ENCODE assay signal across 8 cellular contexts in genomic region chr6:25137497-25137896, GRCh38.
A peak's percentile ranks its signal among the peaks of the same experiment; 100 is the strongest.
DNase-seq lines count a peak whose midpoint lies in the region; ATAC-seq and TF ChIP-seq lines count a peak whose summit lies in the region.

No MANE protein-coding gene starts in this region.

- H3K27ac Mint-ChIP-seq in activated CD8-positive, alpha-beta memory T cell treated with anti-CD3 and anti-CD28 coated beads, Interleukin-2, amount 10 ng/mL, durations not matched to agents 7 days and 5 days = peak overlapping the region; percentile 99
- H3K27ac Mint-ChIP-seq in activated T-helper 2 cell treated with anti-CD3 and anti-CD28 coated beads, Interferon-gamma antibody, Interleukin-2, Interleukin-4, amounts not matched to agents 10 μg/mL and 5 μg/mL and 100 μg/mL, durations not matched to agents 14 hours and 24 hours and 36 hours = peak overlapping the region; percentile 100

- peak; percentile 10 for ATAC-seq in activated CD8-positive, alpha-beta memory T cell treated with anti-CD3 and anti-CD28 coated beads, Interleukin-2, amount 10 ng/mL, durations not matched to agents 7 days and 5 days
- no peak for ATAC-seq in GM21619 (IDR thresholded peaks at IDR 0.05; ENCODE audit: unreplicated experiment)

- H3K9me3 Mint-ChIP-seq in activated CD8-positive, alpha-beta memory T cell treated with anti-CD3 and anti-CD28 coated beads, Interleukin-2, amount 10 ng/mL, durations not matched to agents 7 days and 5 days (ENCODE audit: low read depth) = peaks cover 10% of the 10 kb centered on the region
- H3K9me3 Mint-ChIP-seq in activated T-helper 2 cell treated with anti-CD3 and anti-CD28 coated beads, Interferon-gamma antibody, Interleukin-2, Interleukin-4, amounts not matched to agents 10 μg/mL and 5 μg/mL and 100 μg/mL, durations not matched to agents 14 hours and 24 hours and 36 hours = peaks cover 14% of the 10 kb centered on the region

- peaks cover 0 to 64% (median 19%) of the 10 kb centered on the region in 4 donors for H3K4me1 ChIP-seq in tibial artery

- H3K4me1 Mint-ChIP-seq in activated CD8-positive, alpha-beta memory T cell treated with anti-CD3 and anti-CD28 coated beads, Interleukin-2, amount 10 ng/mL, durations not matched to agents 7 days and 5 days = peaks cover 46% of the 10 kb centered on the region
- peaks cover 36% of the 10 kb centered on the region for H3K4me1 Mint-ChIP-seq in activated T-helper 2 cell treated with anti-CD3 and anti-CD28 coated beads, Interferon-gamma antibody, Interleukin-2, Interleukin-4, amounts not matched to agents 10 μg/mL and 5 μg/mL and 100 μg/mL, durations not matched to agents 14 hours and 24 hours and 36 hours (ENCODE audit: low read depth)

- no peaks in the 10 kb centered on the region for H3K9me3 ChIP-seq in tibial artery

- TF ChIP-seq CTCF in tibial artery (IDR thresholded peaks at IDR 0.05) = no peak

- no peaks in the 10 kb centered on the region for H3K27me3 ChIP-seq in tibial artery

- peak overlapping the region; percentile 53 for H3K4me3 ChIP-seq in tibial artery

- DNase-seq in activated CD8-positive, alpha-beta memory T cell treated with anti-CD3 and anti-CD28 coated beads, Interleukin-2, amount 10 ng/mL, durations not matched to agents 7 days and 5 days = peak; percentile 45
- DNase-seq in activated CD8-positive, alpha-beta memory T cell treated with anti-CD3 and anti-CD28 coated beads for 24 hours = no peak
- no peak for DNase-seq in activated T-helper 2 cell treated with anti-CD3 and anti-CD28 coated beads, Interferon-gamma antibody, Interleukin-2, Interleukin-4, amounts not matched to agents 10 μg/mL and 5 μg/mL and 100 μg/mL, durations not matched to agents 14 hours and 24 hours and 36 hours (ENCODE audit: low spot score)
- DNase-seq in inferior parietal cortex (ENCODE audit: extremely low spot score) = peak; percentile 9
- no peak for DNase-seq in tibial artery
- no peak for DNase-seq in hepatic stellate cell (ENCODE audit: low spot score)
- DNase-seq in GDM1 (lab: John Stamatoyannopoulos, UW) = no peak

- no peaks in the 10 kb centered on the region for H3K27me3 Mint-ChIP-seq in activated CD8-positive, alpha-beta memory T cell treated with anti-CD3 and anti-CD28 coated beads, Interleukin-2, amount 10 ng/mL, durations not matched to agents 7 days and 5 days
- H3K27me3 Mint-ChIP-seq in activated T-helper 2 cell treated with anti-CD3 and anti-CD28 coated beads, Interferon-gamma antibody, Interleukin-2, Interleukin-4, amounts not matched to agents 10 μg/mL and 5 μg/mL and 100 μg/mL, durations not matched to agents 14 hours and 24 hours and 36 hours (ENCODE audit: low read depth) = no peaks in the 10 kb centered on the region

- intact Hi-C loops in activated T-helper 2 cell treated with anti-CD3 and anti-CD28 coated beads, Interferon-gamma antibody, Interleukin-2, Interleukin-4, amounts not matched to agents 10 μg/mL and 5 μg/mL and 100 μg/mL, durations not matched to agents 14 hours and 24 hours and 36 hours (cut with micrococcal nuclease) = loop anchor here (5.0 kb wide), 3 partner anchors 95 to 225 kb away; no protein-coding TSS in a partner anchor
- intact Hi-C loops in tibial artery (cut with DNase I; ENCODE audit: low total_unique reads) = loop anchor here (5.0 kb wide), 1 partner anchor 40 kb away; no protein-coding TSS in a partner anchor

- CTCF ChIA-PET in activated CD8-positive, alpha-beta memory T cell treated with anti-CD3 and anti-CD28 coated beads, Interleukin-2, amount 10 ng/mL, durations not matched to agents 7 days and 5 days (lab: Charles Lee) = interaction anchor here (1.3 to 2.6 kb wide), 5 partner anchors 9 to 120 kb away, joined by 3 to 11 read pairs (median 6); no protein-coding TSS in a partner anchor

- H3K36me3 ChIP-seq in tibial artery = no peaks in the 10 kb centered on the region

- peak overlapping the region; percentile 86 for H3K27ac ChIP-seq in tibial artery

- peak overlapping the region; percentile 89 for H3K4me3 Mint-ChIP-seq in activated CD8-positive, alpha-beta memory T cell treated with anti-CD3 and anti-CD28 coated beads, Interleukin-2, amount 10 ng/mL, durations not matched to agents 7 days and 5 days
- peak overlapping the region; percentile 92 for H3K4me3 Mint-ChIP-seq in activated T-helper 2 cell treated with anti-CD3 and anti-CD28 coated beads, Interferon-gamma antibody, Interleukin-2, Interleukin-4, amounts not matched to agents 10 μg/mL and 5 μg/mL and 100 μg/mL, durations not matched to agents 14 hours and 24 hours and 36 hours (ENCODE audit: low read depth)

- H3K36me3 Mint-ChIP-seq in activated CD8-positive, alpha-beta memory T cell treated with anti-CD3 and anti-CD28 coated beads, Interleukin-2, amount 10 ng/mL, durations not matched to agents 7 days and 5 days = peaks cover 62% of the 10 kb centered on the region
- H3K36me3 Mint-ChIP-seq in activated T-helper 2 cell treated with anti-CD3 and anti-CD28 coated beads, Interferon-gamma antibody, Interleukin-2, Interleukin-4, amounts not matched to agents 10 μg/mL and 5 μg/mL and 100 μg/mL, durations not matched to agents 14 hours and 24 hours and 36 hours (ENCODE audit: low read depth) = peaks cover 80% of the 10 kb centered on the region

Comparison
In these comparisons a context has a peak if more than half of its experiments do, and no peak if none do; other contexts are left out.
1. DNase-seq: peak in activated CD8-positive, alpha-beta memory T cell treated with anti-CD3 and anti-CD28 coated beads, Interleukin-2, amount 10 ng/mL, durations not matched to agents 7 days and 5 days (single experiment) and inferior parietal cortex (single experiment); none in activated CD8-positive, alpha-beta memory T cell treated with anti-CD3 and anti-CD28 coated beads for 24 hours (single experiment), activated T-helper 2 cell treated with anti-CD3 and anti-CD28 coated beads, Interferon-gamma antibody, Interleukin-2, Interleukin-4, amounts not matched to agents 10 μg/mL and 5 μg/mL and 100 μg/mL, durations not matched to agents 14 hours and 24 hours and 36 hours (single experiment), tibial artery (0 of 2), hepatic stellate cell (single experiment) and GDM1 (single experiment).